12 cellular contexts compared by ENCODE assay signal in the genomic region with DNA sequence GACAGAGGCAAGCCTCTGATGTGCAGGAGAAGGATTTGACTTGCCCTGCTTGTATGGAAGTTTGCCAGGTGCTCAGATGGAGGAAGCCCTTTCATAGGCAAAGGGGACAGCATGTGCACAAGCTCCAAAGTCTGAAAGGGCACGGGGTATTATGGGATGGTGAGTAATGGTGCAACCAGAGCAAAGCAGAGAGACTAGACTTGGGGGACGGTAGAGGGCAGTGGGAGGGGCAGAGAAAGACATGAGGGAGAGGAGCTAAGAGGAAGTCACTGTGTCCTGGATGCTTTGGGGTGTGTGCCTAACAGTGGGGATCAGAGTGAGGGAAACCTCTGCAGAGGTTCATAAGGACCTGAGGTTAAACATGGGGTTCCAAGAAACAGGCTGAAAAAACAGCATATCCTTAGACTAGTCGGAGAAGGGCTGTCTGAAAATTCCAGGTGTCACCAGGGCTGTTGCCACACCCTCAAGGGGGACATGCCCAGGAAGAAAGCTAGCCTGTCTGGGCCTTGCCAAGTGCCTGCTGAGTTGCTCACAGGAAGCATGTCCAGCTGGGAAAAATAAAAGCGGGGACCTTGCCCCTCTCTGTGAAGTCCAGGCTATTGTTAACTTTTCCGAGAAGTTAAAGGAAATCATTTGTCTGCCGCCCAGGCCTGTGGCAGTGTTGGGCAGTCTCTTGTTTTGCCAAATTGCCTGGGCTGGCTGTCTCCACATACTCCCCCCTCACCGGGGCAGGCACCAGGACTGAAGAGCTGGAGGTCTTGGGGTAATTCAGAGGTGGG. TPM values are rescaled to one million over a fixed set of nuclear protein-coding genes. Genes with fewer than 3 reads are reported as not detected.
DNase-seq lines count a peak whose midpoint lies in the region; ATAC-seq and TF ChIP-seq lines count a peak whose summit lies in the region.
"Had no signal": no experiment of that assay in that cellular context is flagged by ENCODE, and none has a peak within 500 bp of the region (broad histone marks: within the 10 kb centered on the region; RNA-seq: fewer than 3 reads in every experiment).

No MANE protein-coding gene starts in this region.

- H3K9me3 ChIP-seq in adrenal gland (replicated peaks in 1 of 3) = no peaks in the 10 kb centered on the region
- H3K9me3 ChIP-seq in heart left ventricle = no peaks in the 10 kb centered on the region
- H3K9me3 ChIP-seq in skeletal muscle tissue (ENCODE audit: control insufficient read depth in 3 of 3, low read length in 3 of 3) = no peaks in the 10 kb centered on the region

- H3K27ac ChIP-seq in adrenal gland = peak overlapping the region in 2 of 5 donors; percentile 26 to 64
- H3K27ac ChIP-seq in heart left ventricle = peak overlapping the region in 7 of 12 donors; percentile 22 to 67 (median 44)
- peak overlapping the region; percentile 32 for H3K27ac ChIP-seq in skeletal muscle tissue (ENCODE audit: low read depth, low read length)

- H3K4me3 ChIP-seq in adrenal gland (no peak overlapping the region), heart left ventricle (no peak overlapping the region), skeletal muscle tissue (ENCODE audit: low read length in 3 of 3) (no peak overlapping the region)

- ATAC-seq in heart left ventricle = peak; percentile 54 to 86 (median 78)
- ATAC-seq: stimulated activated naive B cell treated with anti-CD40 and anti-IgM and Interleukin-4, amounts not matched to agents 10 μg/mL and 1 μg/mL and 100 μg/mL, for 72 hours had no signal

- no peak overlapping the region for H3K9ac ChIP-seq in skeletal muscle tissue (ENCODE audit: low read depth in 1 of 3, low read length in 3 of 3)

- TF ChIP-seq RAD21 in Ishikawa (IDR thresholded peaks at IDR 0.05; ENCODE audit: low read depth) = no peak

- TF ChIP-seq CTCF in adrenal gland (IDR thresholded peaks at IDR 0.05) (no peak), heart left ventricle (IDR thresholded peaks at IDR 0.05) (no peak)

- no peak for TF ChIP-seq POLR2A in adrenal gland (IDR thresholded peaks at IDR 0.05)
- TF ChIP-seq POLR2A in heart left ventricle (IDR thresholded peaks at IDR 0.05) = no peak

- DNase-seq in adrenal gland (peak in 4 of 7 donors; percentile 23 to 65 (median 36)), heart left ventricle (peak in 2 of 5 donors; percentile 34 to 54), DMS53 (lab: John Stamatoyannopoulos, UW) (no peak), HuH-7 (ENCODE audit: low spot score) (no peak), putamen (ENCODE audit: low spot score) (no peak)
- DNase-seq in stimulated activated CD4-positive, alpha-beta T cell treated with anti-CD3 and anti-CD28 coated beads, Interleukin-15, amount 100 ng/mL, for 24 hours = no peak
- DNase-seq: activated CD4-positive, CD25-positive, alpha-beta regulatory T cell treated with anti-CD3 and anti-CD28 coated beads, Interleukin-2, amount 50 U/mL, for 72 hours; NCI-H1417 treated with DMSO at 0.1 percent for 48 hours; RPMI8226; stimulated activated naive B cell treated with anti-CD40 and anti-IgM and Interleukin-4, amounts not matched to agents 10 μg/mL and 1 μg/mL and 100 μg/mL, for 72 hours had no signal

- intact Hi-C loops in adrenal gland (cut with DNase I) (no loop called here), heart left ventricle (cut with DNase I) (loop anchor here in 5 of 10 donors (5.0 to 10.0 kb wide), 4 partner anchors 44 to 257 kb away; no protein-coding TSS in a partner anchor)

- H3K27me3 ChIP-seq in adrenal gland (no peaks in the 10 kb centered on the region), heart left ventricle (no peaks in the 10 kb centered on the region), skeletal muscle tissue (ENCODE audit: control insufficient read depth in 3 of 3, insufficient read depth in 3 of 3, low read length in 3 of 3) (peaks cover 0 to 4% (median 0%) of the 10 kb centered on the region in 3 donors)

- WGBS in adrenal gland, 4 donors = 71 to 80% (median 74%) methylated on average over 7 of the region's 7 CpGs
- WGBS in heart left ventricle, 4 donors = 46 to 68% (median 61%) methylated on average over 7 of the region's 7 CpGs

- peak; percentile 86 for TF ChIP-seq EP300 in Ishikawa (IDR thresholded peaks at IDR 0.05; ENCODE audit: borderline replicate concordance)

- H3K4me1 ChIP-seq in adrenal gland (replicated peaks in 1 of 2) (peaks cover 0 to 6% of the 10 kb centered on the region in 2 donors), heart left ventricle (peaks cover 0 to 22% (median 5%) of the 10 kb centered on the region in 12 donors), skeletal muscle tissue (ENCODE audit: control insufficient read depth in 3 of 3, insufficient read depth in 3 of 3, low read length in 3 of 3) (peaks cover 9 to 19% (median 16%) of the 10 kb centered on the region in 3 donors)

- H3K36me3 ChIP-seq in adrenal gland (replicated peaks in 1 of 2) (no peaks in the 10 kb centered on the region), heart left ventricle (no peaks in the 10 kb centered on the region), skeletal muscle tissue (ENCODE audit: control insufficient read depth in 3 of 3, insufficient read depth in 3 of 3, low read length in 3 of 3) (no peaks in the 10 kb centered on the region)

TF ChIP-seq in Ishikawa, 13 proteins besides CTCF, POLR2A, EP300 and RAD21:
- peak; percentile 80 for TF ChIP-seq NFIC (IDR thresholded peaks at IDR 0.05)
- no peak for TF ChIP-seq FOXM1 (IDR thresholded peaks at IDR 0.05; ENCODE audit: borderline replicate concordance, low read depth)
- TF ChIP-seq TAF1 (IDR thresholded peaks at IDR 0.05; ENCODE audit: low read depth) = no peak
- TF ChIP-seq, protein P1, sequence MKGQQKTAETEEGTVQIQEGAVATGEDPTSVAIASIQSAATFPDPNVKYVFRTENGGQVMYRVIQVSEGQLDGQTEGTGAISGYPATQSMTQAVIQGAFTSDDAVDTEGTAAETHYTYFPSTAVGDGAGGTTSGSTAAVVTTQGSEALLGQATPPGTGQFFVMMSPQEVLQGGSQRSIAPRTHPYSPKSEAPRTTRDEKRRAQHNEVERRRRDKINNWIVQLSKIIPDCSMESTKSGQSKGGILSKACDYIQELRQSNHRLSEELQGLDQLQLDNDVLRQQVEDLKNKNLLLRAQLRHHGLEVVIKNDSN (IDR thresholded peaks at IDR 0.05) = no peak
- TF ChIP-seq, protein P2, sequence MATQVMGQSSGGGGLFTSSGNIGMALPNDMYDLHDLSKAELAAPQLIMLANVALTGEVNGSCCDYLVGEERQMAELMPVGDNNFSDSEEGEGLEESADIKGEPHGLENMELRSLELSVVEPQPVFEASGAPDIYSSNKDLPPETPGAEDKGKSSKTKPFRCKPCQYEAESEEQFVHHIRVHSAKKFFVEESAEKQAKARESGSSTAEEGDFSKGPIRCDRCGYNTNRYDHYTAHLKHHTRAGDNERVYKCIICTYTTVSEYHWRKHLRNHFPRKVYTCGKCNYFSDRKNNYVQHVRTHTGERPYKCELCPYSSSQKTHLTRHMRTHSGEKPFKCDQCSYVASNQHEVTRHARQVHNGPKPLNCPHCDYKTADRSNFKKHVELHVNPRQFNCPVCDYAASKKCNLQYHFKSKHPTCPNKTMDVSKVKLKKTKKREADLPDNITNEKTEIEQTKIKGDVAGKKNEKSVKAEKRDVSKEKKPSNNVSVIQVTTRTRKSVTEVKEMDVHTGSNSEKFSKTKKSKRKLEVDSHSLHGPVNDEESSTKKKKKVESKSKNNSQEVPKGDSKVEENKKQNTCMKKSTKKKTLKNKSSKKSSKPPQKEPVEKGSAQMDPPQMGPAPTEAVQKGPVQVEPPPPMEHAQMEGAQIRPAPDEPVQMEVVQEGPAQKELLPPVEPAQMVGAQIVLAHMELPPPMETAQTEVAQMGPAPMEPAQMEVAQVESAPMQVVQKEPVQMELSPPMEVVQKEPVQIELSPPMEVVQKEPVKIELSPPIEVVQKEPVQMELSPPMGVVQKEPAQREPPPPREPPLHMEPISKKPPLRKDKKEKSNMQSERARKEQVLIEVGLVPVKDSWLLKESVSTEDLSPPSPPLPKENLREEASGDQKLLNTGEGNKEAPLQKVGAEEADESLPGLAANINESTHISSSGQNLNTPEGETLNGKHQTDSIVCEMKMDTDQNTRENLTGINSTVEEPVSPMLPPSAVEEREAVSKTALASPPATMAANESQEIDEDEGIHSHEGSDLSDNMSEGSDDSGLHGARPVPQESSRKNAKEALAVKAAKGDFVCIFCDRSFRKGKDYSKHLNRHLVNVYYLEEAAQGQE (IDR thresholded peaks at IDR 0.05; ENCODE audit: low read depth) = no peak
- no peak for TF ChIP-seq CREB1 (IDR thresholded peaks at IDR 0.05; ENCODE audit: low read depth)
- TF ChIP-seq, protein P3, sequence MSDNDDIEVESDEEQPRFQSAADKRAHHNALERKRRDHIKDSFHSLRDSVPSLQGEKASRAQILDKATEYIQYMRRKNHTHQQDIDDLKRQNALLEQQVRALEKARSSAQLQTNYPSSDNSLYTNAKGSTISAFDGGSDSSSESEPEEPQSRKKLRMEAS (IDR thresholded peaks at IDR 0.05) = peak; percentile 26; the same call in 1 of the 2 replicates
- peak; percentile 74 for TF ChIP-seq TEAD4 (IDR thresholded peaks at IDR 0.05)
- no peak for TF ChIP-seq YY1 (IDR thresholded peaks at IDR 0.05; ENCODE audit: low read depth)
- peak; percentile 92 for TF ChIP-seq TCF12 (IDR thresholded peaks at IDR 0.05; ENCODE audit: low read depth)
- TF ChIP-seq ZBTB7A (IDR thresholded peaks at IDR 0.05; ENCODE audit: low read depth) = no peak
- TF ChIP-seq CEBPB (IDR thresholded peaks at IDR 0.05) = no peak; the same call in 1 of the 2 replicates
- TF ChIP-seq EGR1 (IDR thresholded peaks at IDR 0.05) = no peak

RNA-seq across cellular contexts. Expression of a gene that starts 47.1 kb away (rescaled TPM):
- 1 to 10 TPM in 6 of 8 donors, under 1 TPM in 2; 0.24 to 6.5 (median 2.4) TPM for total RNA-seq in adrenal gland
- 1 to 10 TPM; 1.4 to 4.0 (median 2.2) TPM for polyA plus RNA-seq in adrenal gland
- total RNA-seq in heart left ventricle = 1 to 10 TPM in 6 of 9 donors, under 1 TPM in 3; 0.40 to 4.3 (median 1.4) TPM
- polyA plus RNA-seq in heart left ventricle = 1 to 10 TPM in 1 of 2 donors, under 1 TPM in 1; 0.61 to 1.3 TPM
- 5.2 TPM for total RNA-seq in skeletal muscle tissue

Comparison
In these comparisons a context has a peak if more than half of its experiments do, and no peak if none do; other contexts are left out.
1. DNase-seq: peak in adrenal gland (4 of 7); none in DMS53 (single experiment), stimulated activated CD4-positive, alpha-beta T cell treated with anti-CD3 and anti-CD28 coated beads, Interleukin-15, amount 100 ng/mL, for 24 hours (single experiment), HuH-7 (single experiment) and putamen (single experiment).